13 cellular contexts compared by ENCODE assay signal in genomic region chr11:112822478-112823274, GRCh38.
DNase-seq lines count a peak whose midpoint lies in the region; ATAC-seq and TF ChIP-seq lines count a peak whose summit lies in the region.
"Had no signal": no experiment of that assay in that cellular context is flagged by ENCODE, and none has a peak within 500 bp of the region (broad histone marks: within the 10 kb centered on the region; RNA-seq: fewer than 3 reads in every experiment).

No MANE protein-coding gene starts in this region.

- peaks cover 49% of the 10 kb centered on the region for H3K4me1 Mint-ChIP-seq in endodermal cell
- H3K4me1 Mint-ChIP-seq: stimulated activated memory B cell treated with anti-CD40 and anti-IgM and Interleukin-4, amounts not matched to agents 10 μg/mL and 1 μg/mL and 100 μg/mL, for 72 hours had no signal

- H3K4me3 ChIP-seq in endodermal cell (ENCODE audit: low read length): no peak overlapping the region
- H3K4me3 ChIP-seq: esophagus muscularis mucosa, mucosa of descending colon had no signal

- 11 to 21% methylated on average over 2 to 3 of the region's 3 CpGs for WGBS in endodermal cell (ENCODE audit: insufficient coverage in 1 of 2, insufficient read length in 1 of 2), 2 experiments

- TF ChIP-seq CTCF in endodermal cell (conservative IDR thresholded peaks at IDR 0.05): no peak

- H3K27ac Mint-ChIP-seq in endodermal cell: no peak overlapping the region
- H3K27ac Mint-ChIP-seq: stimulated activated memory B cell treated with anti-CD40 and anti-IgM and Interleukin-4, amounts not matched to agents 10 μg/mL and 1 μg/mL and 100 μg/mL, for 72 hours had no signal

- no peak overlapping the region for H3K4me3 Mint-ChIP-seq in endodermal cell
- H3K4me3 Mint-ChIP-seq: stimulated activated memory B cell treated with anti-CD40 and anti-IgM and Interleukin-4, amounts not matched to agents 10 μg/mL and 1 μg/mL and 100 μg/mL, for 72 hours had no signal

- peaks cover 21% of the 10 kb centered on the region for H3K4me1 ChIP-seq in endodermal cell (ENCODE audit: control insufficient read depth, insufficient read depth, low read length)

- no peak for ATAC-seq in GM18498 (IDR thresholded peaks at IDR 0.05; ENCODE audit: unreplicated experiment)
- ATAC-seq: mucosa of descending colon; stimulated activated memory B cell treated with anti-CD40 and anti-IgM and Interleukin-4, amounts not matched to agents 10 μg/mL and 1 μg/mL and 100 μg/mL, for 72 hours had no signal

- peaks cover 82% of the 10 kb centered on the region for H3K27me3 Mint-ChIP-seq in endodermal cell (ENCODE audit: insufficient read depth)

- H3K9me3 Mint-ChIP-seq in endodermal cell: peaks cover 25% of the 10 kb centered on the region
- H3K9me3 Mint-ChIP-seq: stimulated activated memory B cell treated with anti-CD40 and anti-IgM and Interleukin-4, amounts not matched to agents 10 μg/mL and 1 μg/mL and 100 μg/mL, for 72 hours had no signal

- H3K36me3 ChIP-seq in endodermal cell (ENCODE audit: control insufficient read depth, insufficient read depth, low read length): no peaks in the 10 kb centered on the region
- H3K36me3 ChIP-seq: esophagus muscularis mucosa had no signal

- peak; percentile 57 for DNase-seq in NCI-H748 (lab: John Stamatoyannopoulos, UW; ENCODE audit: unreplicated experiment)
- no peak for DNase-seq in NCI-H748 treated with DMSO at 0.1 percent for 48 hours (lab: John Stamatoyannopoulos, UW)
- peak; percentile 67 to 84 for DNase-seq in NCI-H524 (lab: John Stamatoyannopoulos, UW)
- DNase-seq in endodermal cell: peak; percentile 93
- DNase-seq in renal cortical epithelial cell (ENCODE audit: low read depth): peak; percentile 9
- no peak for DNase-seq in SKM-1 treated with dmso at 0.1 percent for 144 hours (lab: John Stamatoyannopoulos, UW; ENCODE audit: unreplicated experiment)
- no peak for DNase-seq in activated CD4-positive, alpha-beta T cell treated with anti-CD3 and anti-CD28 coated beads, Interleukin-2, amount 50 U/mL, for 48 hours
- DNase-seq: mucosa of descending colon; NK-92 treated with Interleukin-12 subunit alpha and Interleukin-12 subunit beta, amount 100 ng/mL, for 24 hours; stimulated activated CD4-positive, alpha-beta T cell treated with anti-CD3 and anti-CD28 coated beads, Interleukin-4, amount 100 ng/mL, for 24 hours had no signal

- H3K9ac ChIP-seq in endodermal cell (ENCODE audit: extremely low read depth, low read length, poor library complexity, severe bottlenecking): no peak overlapping the region

- H3K27me3 ChIP-seq in endodermal cell (ENCODE audit: control insufficient read depth, insufficient read depth, low read length, poor library complexity, severe bottlenecking): peaks cover 85% of the 10 kb centered on the region
- H3K27me3 ChIP-seq: esophagus muscularis mucosa had no signal

- H3K27ac ChIP-seq in endodermal cell (ENCODE audit: low read depth, low read length): peak overlapping the region; percentile 21
- H3K27ac ChIP-seq: esophagus muscularis mucosa had no signal

- H3K9me3 ChIP-seq in endodermal cell (ENCODE audit: control insufficient read depth, low read length): peaks cover 31% of the 10 kb centered on the region
- H3K9me3 ChIP-seq: esophagus muscularis mucosa, mucosa of descending colon had no signal

- no peaks in the 10 kb centered on the region for H3K36me3 Mint-ChIP-seq in endodermal cell (ENCODE audit: low read depth)
- H3K36me3 Mint-ChIP-seq: stimulated activated memory B cell treated with anti-CD40 and anti-IgM and Interleukin-4, amounts not matched to agents 10 μg/mL and 1 μg/mL and 100 μg/mL, for 72 hours had no signal

Comparison
In these comparisons a context has a peak if more than half of its experiments do, and no peak if none do; other contexts are left out.
1. DNase-seq: peak in NCI-H748 (single experiment), NCI-H524 (2 of 2), endodermal cell (single experiment) and renal cortical epithelial cell (single experiment); none in NCI-H748 treated with DMSO at 0.1 percent for 48 hours (single experiment), SKM-1 treated with dmso at 0.1 percent for 144 hours (single experiment) and activated CD4-positive, alpha-beta T cell treated with anti-CD3 and anti-CD28 coated beads, Interleukin-2, amount 50 U/mL, for 48 hours (0 of 2).